2 cellular contexts compared by ENCODE assay signal in the genomic region with DNA sequence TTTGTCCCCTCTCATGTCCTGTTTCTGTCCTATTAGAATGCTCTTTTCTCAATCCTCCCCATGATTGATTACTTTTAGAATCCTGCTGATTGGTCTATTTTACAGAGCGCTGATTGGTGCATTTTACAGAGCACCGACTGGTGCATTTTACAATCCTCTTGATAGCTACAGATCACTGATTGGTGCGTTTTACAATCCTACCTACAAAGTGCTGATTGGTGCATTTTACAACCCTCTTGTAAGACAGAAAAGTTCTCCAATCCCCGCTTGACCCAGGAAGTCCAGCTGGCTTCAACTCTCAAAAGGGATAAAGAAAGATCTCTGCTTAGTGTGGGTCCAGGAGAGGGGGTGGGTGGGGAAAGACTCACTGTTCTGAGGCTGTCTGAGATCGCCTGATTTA.
TF ChIP-seq lines count a peak whose summit lies in the region.

No MANE protein-coding gene starts in this region.

TF ChIP-seq in HepG2, 621 proteins besides CTCF, POLR2A, EP300 and RAD21:
- TF ChIP-seq MEIS1 (CRISPR knock-in tag; IDR thresholded peaks at IDR 0.05; ENCODE audit: borderline replicate concordance), result no peak
- peak; percentile 85 for TF ChIP-seq MAFF (IDR thresholded peaks at IDR 0.05; ENCODE audit: low read depth, low read length)
- peak; percentile 86 to 92 for TF ChIP-seq MAFK (conservative IDR thresholded peaks at IDR 0.05 in 1 of 2, IDR thresholded peaks at IDR 0.05 in 1 of 2; ENCODE audit: low read length in 2 of 2)
- TF ChIP-seq PBX3 (CRISPR knock-in tag; IDR thresholded peaks at IDR 0.05; ENCODE audit: borderline replicate concordance), result no peak

TF ChIP-seq in IMR-90, 13 proteins besides CTCF, POLR2A, EP300 and RAD21:
- TF ChIP-seq MAFK (IDR thresholded peaks at IDR 0.05; ENCODE audit: low read depth, low read length) (peak; percentile 46), BHLHE40 (IDR thresholded peaks at IDR 0.05; ENCODE audit: low read depth, low read length) (no peak), SMC3 (IDR thresholded peaks at IDR 0.05; ENCODE audit: low read depth, low read length) (no peak), NFE2L2 (IDR thresholded peaks at IDR 0.05; ENCODE audit: low read depth, low read length) (no peak), USF2 (IDR thresholded peaks at IDR 0.05; ENCODE audit: low read depth, low read length) (no peak), CEBPB (IDR thresholded peaks at IDR 0.05; ENCODE audit: low read depth, low read length) (no peak)
